ENCODE assay signal across 29 cellular contexts in the genomic region with DNA sequence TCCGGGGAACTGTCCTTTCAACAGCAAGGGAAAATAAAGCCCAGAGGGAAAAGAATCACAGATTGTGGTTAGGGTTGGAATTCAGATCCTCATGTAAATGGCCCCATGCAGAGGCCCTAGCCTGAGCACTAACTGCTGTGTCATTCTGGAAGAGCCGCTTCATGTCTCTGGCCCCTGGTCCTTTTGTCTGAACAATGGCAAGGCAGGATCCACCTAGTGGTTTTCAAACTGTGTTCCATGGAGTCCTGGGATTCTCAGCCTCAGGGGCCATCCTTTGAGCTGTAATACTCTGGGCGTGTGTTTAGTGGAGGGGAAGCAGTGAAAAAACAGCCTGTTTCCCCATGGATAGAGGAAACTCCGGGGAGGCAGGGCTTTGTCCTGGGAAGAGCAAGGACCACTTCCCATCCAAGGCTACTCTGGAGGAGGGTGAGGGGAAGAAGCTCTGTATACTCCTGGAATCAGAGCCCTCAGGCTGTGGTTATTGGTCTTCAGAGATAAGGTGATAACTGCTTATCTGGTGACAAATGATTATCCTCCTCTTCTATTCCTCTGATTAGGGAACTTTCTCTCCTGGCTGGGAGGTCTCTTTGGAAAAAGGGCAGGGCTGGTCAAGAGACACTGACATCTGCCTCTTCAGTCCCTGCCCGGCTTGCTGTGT. TPM values are rescaled to one million over a fixed set of nuclear protein-coding genes. Genes with fewer than 3 reads are reported as not detected.
DNase-seq lines count a peak whose midpoint lies in the region; FAIRE-seq and TF ChIP-seq lines count a peak whose summit lies in the region.
"Had no signal": no experiment of that assay in that cellular context is flagged by ENCODE, and none has a peak within 500 bp of the region (broad histone marks: within the 10 kb centered on the region; RNA-seq: fewer than 3 reads in every experiment).

No MANE protein-coding gene starts in this region.

- no peak overlapping the region for H3K27ac ChIP-seq in OCI-LY7 (ENCODE audit: low read depth, low read length, poor library complexity, severe bottlenecking)
- H3K27ac ChIP-seq in H1 (ENCODE audit: low read depth, low read length) = no peak overlapping the region
- no peak overlapping the region for H3K27ac ChIP-seq in osteoblast (ENCODE audit: low read depth, low read length)
- H3K27ac ChIP-seq: Peyer's patch, SJCRH30, vagina, VCaP had no signal

- no peak overlapping the region for H4K5ac ChIP-seq in H1 (ENCODE audit: insufficient read length, low read depth, low read length)

- no peak overlapping the region for H3K4ac ChIP-seq in H1 (replicated peaks; ENCODE audit: insufficient read length, low read depth, low read length)

- peak overlapping the region; percentile 90; the same call in 1 of the 2 replicates for H2BK12ac ChIP-seq in H1 (ENCODE audit: low read depth, low read length)

- H3K56ac ChIP-seq in H1 (replicated peaks; ENCODE audit: insufficient read length, low read depth, low read length) = no peak overlapping the region

- peaks cover 72% of the 10 kb centered on the region for H3K4me1 ChIP-seq in OCI-LY7 (ENCODE audit: insufficient read depth, low read length, poor library complexity, severe bottlenecking)
- peaks cover 38 to 67% (median 51%) of the 10 kb centered on the region in 4 experiments for H3K4me1 ChIP-seq in H1 (replicated peaks in 1 of 4; ENCODE audit: control insufficient read depth in 3 of 4, insufficient read depth in 4 of 4, low read length in 3 of 4)
- no peaks in the 10 kb centered on the region for H3K4me1 ChIP-seq in osteoblast (ENCODE audit: insufficient read depth, low read length)
- H3K4me1 ChIP-seq: SJCRH30 had no signal

- no peak overlapping the region for H2AK5ac ChIP-seq in H1 (ENCODE audit: low read depth, low read length)

- peak; percentile 93 for DNase-seq in ELF-1 (ENCODE audit: low read depth, low spot score)
- no peak for DNase-seq in OCI-LY7 (ENCODE audit: low spot score)
- DNase-seq in H1 (ENCODE audit: low read depth in 1 of 2, low spot score in 2 of 2) = peak in 1 of 2 experiments; percentile 54
- peak; percentile 87 for DNase-seq in osteoblast (ENCODE audit: insufficient read length, low spot score, missing footprints)
- DNase-seq in NCI-H510A treated with DMSO at 0.1 percent for 48 hours (lab: John Stamatoyannopoulos, UW) = no peak
- no peak for DNase-seq in GM12892 (ENCODE audit: insufficient read length)
- no peak for DNase-seq in COR-L47 (lab: John Stamatoyannopoulos, UW)
- no peak for DNase-seq in AML-193 (lab: John Stamatoyannopoulos, UW)
- DNase-seq: activated CD4-positive, alpha-beta T cell treated with anti-CD3 and anti-CD28 coated beads, Interleukin-2, amount 50 U/mL, for 4 hours; activated CD8-positive, alpha-beta memory T cell treated with anti-CD3 and anti-CD28 coated beads, Interleukin-2, amount 50 U/mL, for 4 hours; anterior cingulate cortex; CD4-positive, CD25-positive, alpha-beta regulatory T cell; central memory CD4-positive, alpha-beta T cell; head of caudate nucleus; left cardiac atrium; MV-4-11; NCI-H2171; NCI-H526; Peyer's patch; stimulated activated CD4-positive, alpha-beta T cell treated with anti-CD3 and anti-CD28 coated beads, Interleukin-4, amount 100 ng/mL, for 1 hour had no signal

- H2BK5ac ChIP-seq in H1 (ENCODE audit: low read depth, low read length) = peak overlapping the region; percentile 30; the same call in 1 of the 2 replicates

- CTCF ChIA-PET in OCI-LY7 (lab: Charles Lee; ENCODE audit: unreplicated experiment) = no interaction called here
- CTCF ChIA-PET in H1 (lab: Charles Lee; ENCODE audit: partially characterized antibody) = interaction anchor here (0.6 to 1.2 kb wide), 5 partner anchors 9 to 53 kb away, joined by 3 to 4 read pairs (median 3); no protein-coding TSS in a partner anchor

- H3K23me2 ChIP-seq in H1 (ENCODE audit: low read depth, low read length) = peaks cover 3% of the 10 kb centered on the region; the same call in 1 of the 2 replicates

- TF ChIP-seq CTCF in OCI-LY7 (conservative IDR thresholded peaks at IDR 0.05; ENCODE audit: low read length) = no peak
- no peak for TF ChIP-seq CTCF in H1 (IDR thresholded peaks at IDR 0.05; ENCODE audit: control extremely low read depth in 1 of 3, insufficient read depth in 1 of 3, low read depth in 1 of 3, low read length in 3 of 3)
- TF ChIP-seq CTCF in osteoblast (IDR thresholded peaks at IDR 0.05; ENCODE audit: extremely low read depth, low read depth, low read length) = no peak

- no peak; a peak in 1 of 3 replicates for TF ChIP-seq EP300 in H1 (IDR thresholded peaks at IDR 0.05; ENCODE audit: borderline replicate concordance in 1 of 2, low read depth in 2 of 2, low read length in 2 of 2)

- H2AFZ ChIP-seq in OCI-LY7 (ENCODE audit: low read length) (no peak overlapping the region), H1 (ENCODE audit: low read length) (no peak overlapping the region), osteoblast (ENCODE audit: low read length) (no peak overlapping the region)

- peaks cover 69 to 93% (median 88%) of the 10 kb centered on the region in 4 experiments for H3K27me3 ChIP-seq in H1 (replicated peaks in 1 of 4; ENCODE audit: control insufficient read depth in 3 of 4, extremely low read depth in 1 of 4, insufficient read depth in 3 of 4, low read length in 3 of 4)
- H3K27me3 ChIP-seq in osteoblast (ENCODE audit: insufficient read depth, low read length) = peaks cover 74% of the 10 kb centered on the region
- H3K27me3 ChIP-seq: SJCRH30 had no signal

- H3K9me2 ChIP-seq in OCI-LY7 (ENCODE audit: insufficient read depth, low read length) = no peaks in the 10 kb centered on the region

- H2BK20ac ChIP-seq in H1 (ENCODE audit: low read length) = peak overlapping the region; percentile 94; the same call in 1 of the 2 replicates

- no TSS peak for BruUV-seq in OCI-LY7 (replicated peaks; lab: Mats Ljungman, UMichigan)

- H4K8ac ChIP-seq in H1 (ENCODE audit: extremely low read depth, insufficient read depth, low read length) = no peak overlapping the region

- POLR2A ChIA-PET in OCI-LY7 (lab: Charles Lee) (no interaction called here), H1 (lab: Charles Lee; ENCODE audit: partially characterized antibody) (interaction anchor here (1.6 to 2.4 kb wide), 2 partner anchors 10 to 27 kb away, joined by 5 to 7 read pairs; no protein-coding TSS in a partner anchor)

- peak in 1 of 2 experiments; percentile 7; a peak in 1 of 4 replicates for TF ChIP-seq RAD21 in H1 (IDR thresholded peaks at IDR 0.05 in 1 of 2, conservative IDR thresholded peaks at IDR 0.05 in 1 of 2; ENCODE audit: low read depth in 2 of 2, low read length in 2 of 2)

- no peaks in the 10 kb centered on the region for H3K79me1 ChIP-seq in H1 (ENCODE audit: low read depth, low read length)

- no peak overlapping the region for H4K91ac ChIP-seq in H1 (replicated peaks; ENCODE audit: insufficient read length, low read length)

- intact Hi-C loops in OCI-LY7 (cut with micrococcal nuclease; ENCODE audit: unreplicated experiment) = no loop called here

- FAIRE-seq in H1 (lab: Jason Lieb, UNC) (peak; percentile 80), GM12892 (lab: Jason Lieb, UNC) (no peak)
- FAIRE-seq: G401.6 had no signal

- H3K79me2 ChIP-seq in OCI-LY7 (ENCODE audit: insufficient read depth, low read depth, low read length) (no peaks in the 10 kb centered on the region), H1 (ENCODE audit: control insufficient read depth in 1 of 2, insufficient read depth in 2 of 2, low read length in 2 of 2) (no peaks in the 10 kb centered on the region), osteoblast (ENCODE audit: insufficient read depth, low read length) (no peaks in the 10 kb centered on the region)

- H4K20me1 ChIP-seq in OCI-LY7 (ENCODE audit: insufficient read depth, low read length) = no peaks in the 10 kb centered on the region
- peaks cover 8 to 23% of the 10 kb centered on the region in 2 experiments for H4K20me1 ChIP-seq in H1 (replicated peaks in 1 of 2; ENCODE audit: control insufficient read depth in 1 of 2, insufficient read depth in 2 of 2, low read length in 2 of 2)
- H4K20me1 ChIP-seq in osteoblast (ENCODE audit: insufficient read depth, low read length) = no peaks in the 10 kb centered on the region

- H3K9me3 ChIP-seq in OCI-LY7 (ENCODE audit: low read length) = no peaks in the 10 kb centered on the region
- H3K9me3 ChIP-seq in H1 (ENCODE audit: insufficient read depth in 2 of 2, low read depth in 1 of 2, low read length in 1 of 2) = no peaks in the 10 kb centered on the region
- H3K9me3 ChIP-seq in osteoblast (ENCODE audit: low read depth, low read length) = no peaks in the 10 kb centered on the region
- H3K9me3 ChIP-seq: Peyer's patch, SJCRH30, vagina had no signal

- 0 out of 2 replicates have a peak overlapping the region, but pooled peaks have one; percentile 90 for H2BK15ac ChIP-seq in H1 (ENCODE audit: low read length)

- peak overlapping the region; percentile 74 for H3K4me2 ChIP-seq in OCI-LY7 (ENCODE audit: low read length)
- H3K4me2 ChIP-seq in H1 (ENCODE audit: insufficient read depth in 1 of 2, low read depth in 2 of 2, low read length in 2 of 2) = peak overlapping the region; percentile 12 to 26; a peak in 2 of 4 replicates
- no peak overlapping the region for H3K4me2 ChIP-seq in osteoblast (ENCODE audit: insufficient read depth, low read length)

- H3K4me3 ChIP-seq in OCI-LY7 (ENCODE audit: low read depth, low read length, poor library complexity, severe bottlenecking) = no peak overlapping the region
- no peak overlapping the region; a peak in 1 of 8 replicates for H3K4me3 ChIP-seq in H1 (ENCODE audit: extremely low read depth in 1 of 4, insufficient read depth in 2 of 4, low read depth in 3 of 4, low read length in 4 of 4)
- no peak overlapping the region for H3K4me3 ChIP-seq in osteoblast (ENCODE audit: insufficient read depth, low read length)
- H3K4me3 ChIP-seq: Peyer's patch, SJCRH30, vagina had no signal

- H3K14ac ChIP-seq in H1 (ENCODE audit: insufficient read length) = no peak overlapping the region

- 14% methylated on average over 5 of the region's 5 CpGs; no CpG with 5 or more reads in 1 of the 2 experiments for WGBS in H1 (ENCODE audit: extremely low coverage in 1 of 2, insufficient coverage in 1 of 2, insufficient read length in 1 of 2, insufficient replicate concordance in 2 of 2, low coverage in 1 of 2, low lambda C conversion rate in 2 of 2, missing lambda C conversion rate in 1 of 2), 2 experiments

- 0 out of 2 replicates have a peak overlapping the region, but pooled peaks have one; percentile 53 for H3K18ac ChIP-seq in H1 (ENCODE audit: extremely low read depth, low read length)

- H3K36me3 ChIP-seq in OCI-LY7 (ENCODE audit: insufficient read depth, low read length) (no peaks in the 10 kb centered on the region), H1 (ENCODE audit: control insufficient read depth in 2 of 4, insufficient read depth in 4 of 4, low read length in 3 of 4) (no peaks in the 10 kb centered on the region; a peak in 1 of 8 replicates), osteoblast (ENCODE audit: insufficient read depth, low read length) (no peaks in the 10 kb centered on the region)
- H3K36me3 ChIP-seq: Peyer's patch, SJCRH30, vagina had no signal

- TF ChIP-seq POLR2A in H1 (IDR thresholded peaks at IDR 0.05; ENCODE audit: control extremely low read depth in 1 of 2, low read depth in 2 of 2, low read length in 2 of 2) (no peak), GM12892 (IDR thresholded peaks at IDR 0.05; ENCODE audit: low read depth, low read length) (no peak)

- H3K23ac ChIP-seq in H1 (ENCODE audit: insufficient read length) = no peak overlapping the region

- H2BK120ac ChIP-seq in H1 (replicated peaks; ENCODE audit: low read depth, low read length) = peak overlapping the region; percentile 44

- no peak overlapping the region for H3K9ac ChIP-seq in H1 (replicated peaks in 1 of 4; ENCODE audit: extremely low read depth in 1 of 4, low read depth in 3 of 4, low read length in 3 of 4)

RNA-seq across cellular contexts. Expression of a gene that starts 19.2 kb away (rescaled TPM):
- not detected in 2 replicates for total RNA-seq in OCI-LY7 (2014; rRNA removed; shearing (Covaris generic))
- not detected in 2 replicates for total RNA-seq in OCI-LY7 (2022)
- not detected in 2 replicates for total RNA-seq in H1 (2021; fragmentation: NEBNext Ultra II Directional; extraction: Animal tissue kit (Norgen Biotek cat#: 25700))
- polyA plus RNA-seq in H1 (2011; rRNA removed) = 0.02 TPM in 1 of 2 replicates, not detected in the other
- 0.03 TPM for polyA plus RNA-seq in H1 (2011; cell fraction: cytosol; rRNA removed)
- polyA plus RNA-seq in H1 (2011; cell fraction: nucleus; rRNA removed) = 0.03 TPM
- 0.03 to 0.08 TPM in 2 of 4 replicates, not detected in the others for polyA plus RNA-seq in H1 (2012, experiment 1 of 2)
- polyA plus RNA-seq in H1 (2012, experiment 2 of 2) = 0.07 TPM
- polyA plus RNA-seq in H1 (2013, experiment 1 of 2) = 0.02 TPM
- polyA plus RNA-seq in H1 (2013, experiment 2 of 2) = 0.02 TPM
- 0.13 TPM in 1 of 2 replicates, not detected in the other for polyA minus RNA-seq in H1 (2011; rRNA and poly(A)+ RNA removed)
- not detected for polyA minus RNA-seq in H1 (2011; cell fraction: cytosol; rRNA and poly(A)+ RNA removed)
- 0.40 TPM for polyA minus RNA-seq in H1 (2011; cell fraction: nucleus; rRNA and poly(A)+ RNA removed)
- not detected in 2 replicates for total RNA-seq in osteoblast
- not detected for polyA plus RNA-seq in GM12892 (2012; ENCODE audit: missing spikeins)
- total RNA-seq: CD4-positive, CD25-positive, alpha-beta regulatory T cell; HT1080; left cardiac atrium; myocyte; omental fat pad; Peyer's patch; renal cortical epithelial cell; T-helper 2 cell treated with Interferon-gamma antibody and Interleukin-4, amounts not matched to agents 100 ng/mL and 5 ng/mL, for 36 hours; vagina had no signal
- polyA plus RNA-seq: CD4-positive, CD25-positive, alpha-beta regulatory T cell had no signal

Comparison
In these comparisons a context has a peak if more than half of its experiments do, and no peak if none do; other contexts are left out.
1. DNase-seq: peak in ELF-1 (single experiment) and osteoblast (single experiment); none in OCI-LY7 (single experiment), NCI-H510A treated with DMSO at 0.1 percent for 48 hours (single experiment), GM12892 (single experiment), COR-L47 (single experiment) and AML-193 (0 of 2).